ENCODE assay signal across 16 cellular contexts in the genomic region with DNA sequence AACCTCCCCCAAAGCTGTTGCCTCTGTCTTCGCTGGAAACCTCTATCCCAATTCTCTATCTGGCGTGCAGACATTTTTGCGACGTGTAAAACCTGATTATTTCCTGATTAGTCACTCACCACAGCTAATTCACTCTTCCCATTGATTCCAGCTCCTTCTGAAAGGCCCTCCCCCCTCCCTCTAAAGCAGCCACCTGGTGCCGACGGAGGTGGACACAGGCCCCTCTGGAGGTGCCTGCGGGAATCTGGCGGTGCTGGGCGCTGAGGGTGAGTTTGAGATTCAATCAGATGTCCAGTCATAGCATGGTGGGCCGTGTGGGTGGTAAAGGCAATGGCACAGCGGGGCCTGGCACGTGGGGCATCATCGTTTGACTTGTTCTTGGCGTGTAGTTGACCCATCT.
DNase-seq lines count a peak whose midpoint lies in the region; ATAC-seq and TF ChIP-seq lines count a peak whose summit lies in the region.
"Had no signal": no experiment of that assay in that cellular context is flagged by ENCODE, and none has a peak within 500 bp of the region (broad histone marks: within the 10 kb centered on the region; RNA-seq: fewer than 3 reads in every experiment).

No MANE protein-coding gene starts in this region.

- no peak overlapping the region for H3K4me3 Mint-ChIP-seq in natural killer cell
- H3K4me3 Mint-ChIP-seq: activated B cell treated with CpG ODN at 0.5 μM for 24 hours; CD4-positive, alpha-beta memory T cell; naive thymus-derived CD8-positive, alpha-beta T cell had no signal

- no peak overlapping the region for H2BK120ac ChIP-seq in trophoblast cell (ENCODE audit: insufficient read depth, low read length, poor library complexity)

- H3K4me2 ChIP-seq in trophoblast cell (ENCODE audit: low read length): no peak overlapping the region
- H3K4me2 ChIP-seq: hepatocyte had no signal

- no peak overlapping the region for H3K4me3 ChIP-seq in cardiac fibroblast (replicated peaks in 1 of 2; ENCODE audit: low read depth in 2 of 2, low read length in 2 of 2)
- H3K4me3 ChIP-seq in trophoblast cell (ENCODE audit: low read depth, low read length): no peak overlapping the region
- H3K4me3 ChIP-seq: hepatocyte, thyroid gland had no signal

- peak; percentile 20 for DNase-seq in GM04504 (ENCODE audit: low read depth)
- DNase-seq in NCI-H69 (lab: John Stamatoyannopoulos, UW): peak; percentile 45
- peak; percentile 22 to 28 for DNase-seq in cardiac fibroblast (ENCODE audit: low read depth in 2 of 2)
- peak; percentile 75 to 82 for DNase-seq in trophoblast cell
- DNase-seq in natural killer cell: no peak
- no peak for DNase-seq in NCI-H510A treated with DMSO at 0.1 percent for 48 hours (lab: John Stamatoyannopoulos, UW)
- DNase-seq in NCI-H2081 treated with DMSO at 0.1 percent for 48 hours (lab: John Stamatoyannopoulos, UW): no peak
- no peak for DNase-seq in NCI-H1105 treated with DMSO at 0.1 percent for 48 hours (lab: John Stamatoyannopoulos, UW)
- DNase-seq: activated B cell treated with CpG ODN at 0.5 μM for 24 hours; CD4-positive, alpha-beta memory T cell; cerebellar nuclear complex; naive thymus-derived CD8-positive, alpha-beta T cell; NCI-H1092 treated with DMSO at 0.1 percent for 48 hours; stimulated activated CD4-positive, alpha-beta T cell treated with anti-CD3 and anti-CD28 coated beads, Interleukin-1b, Interleukin-23, amount 100 ng/mL, for 48 hours; thyroid gland had no signal

- no peaks in the 10 kb centered on the region for H3K27me3 ChIP-seq in trophoblast cell (ENCODE audit: insufficient read depth, low read length)
- H3K27me3 ChIP-seq: hepatocyte, thyroid gland had no signal

- no peak for ATAC-seq in natural killer cell
- ATAC-seq: naive thymus-derived CD8-positive, alpha-beta T cell had no signal

- no CpG with 5 or more reads among the region's 14 CpGs for WGBS in trophoblast cell (ENCODE audit: extremely low coverage, insufficient coverage, insufficient read length)

- H3K27me3 Mint-ChIP-seq in natural killer cell (ENCODE audit: low read depth in 2 of 2): peaks cover 13 to 19% of the 10 kb centered on the region in 2 donors

- no peak overlapping the region for H3K9ac ChIP-seq in trophoblast cell (ENCODE audit: low read length)

- no peak overlapping the region for H4K12ac ChIP-seq in trophoblast cell (ENCODE audit: low read depth, low read length)

- H3K14ac ChIP-seq in trophoblast cell (ENCODE audit: low read length): no peak overlapping the region

- no peak overlapping the region for H4K91ac ChIP-seq in trophoblast cell (ENCODE audit: low read depth, low read length)

- no peak overlapping the region for H2BK5ac ChIP-seq in trophoblast cell (ENCODE audit: low read depth, low read length, poor library complexity)

- no peak overlapping the region for H3K18ac ChIP-seq in trophoblast cell (ENCODE audit: low read length)

- intact Hi-C loops in natural killer cell (cut with micrococcal nuclease): no loop called here

- H3K4me1 Mint-ChIP-seq in natural killer cell: no peaks in the 10 kb centered on the region
- H3K4me1 Mint-ChIP-seq: activated B cell treated with CpG ODN at 0.5 μM for 24 hours; CD4-positive, alpha-beta memory T cell; naive thymus-derived CD8-positive, alpha-beta T cell had no signal

- H3K9me3 ChIP-seq in trophoblast cell (ENCODE audit: insufficient read depth, low read depth, low read length): no peaks in the 10 kb centered on the region
- H3K9me3 ChIP-seq: thyroid gland had no signal

- H3K9me3 Mint-ChIP-seq in natural killer cell: no peaks in the 10 kb centered on the region
- H3K9me3 Mint-ChIP-seq: activated B cell treated with CpG ODN at 0.5 μM for 24 hours; CD4-positive, alpha-beta memory T cell; naive thymus-derived CD8-positive, alpha-beta T cell had no signal

- H3K27ac Mint-ChIP-seq in natural killer cell: no peak overlapping the region
- H3K27ac Mint-ChIP-seq: activated B cell treated with CpG ODN at 0.5 μM for 24 hours; CD4-positive, alpha-beta memory T cell had no signal

- H2AK5ac ChIP-seq in trophoblast cell (ENCODE audit: low read length): no peak overlapping the region

- no peak overlapping the region for H4K8ac ChIP-seq in trophoblast cell (ENCODE audit: low read depth, low read length)

- H3K23ac ChIP-seq in trophoblast cell (ENCODE audit: low read length): no peak overlapping the region

- no peak overlapping the region for H3K27ac ChIP-seq in trophoblast cell (ENCODE audit: low read depth, low read length)
- H3K27ac ChIP-seq: hepatocyte, thyroid gland had no signal

- H3K4me1 ChIP-seq in trophoblast cell (ENCODE audit: control insufficient read depth in 1 of 2, insufficient read depth in 2 of 2, low read length in 2 of 2): no peaks in the 10 kb centered on the region
- H3K4me1 ChIP-seq: thyroid gland had no signal

- no peak overlapping the region for H2BK12ac ChIP-seq in trophoblast cell (ENCODE audit: low read length)

- H3K4ac ChIP-seq in trophoblast cell (ENCODE audit: low read depth, low read length): no peak overlapping the region

- TF ChIP-seq CTCF in cardiac fibroblast (IDR thresholded peaks at IDR 0.05; ENCODE audit: low read depth, low read length): no peak
- TF ChIP-seq CTCF in natural killer cell (IDR thresholded peaks at IDR 0.05): no peak

- H3K36me3 ChIP-seq in trophoblast cell (ENCODE audit: control insufficient read depth in 1 of 2, insufficient read depth in 2 of 2, low read length in 2 of 2): no peaks in the 10 kb centered on the region
- H3K36me3 ChIP-seq: thyroid gland had no signal

- H3K79me2 ChIP-seq in trophoblast cell (ENCODE audit: control insufficient read depth, insufficient read depth, low read length, poor library complexity): no peaks in the 10 kb centered on the region
- H3K79me2 ChIP-seq: hepatocyte had no signal

- H2AFZ ChIP-seq in trophoblast cell (ENCODE audit: insufficient read depth, low read length, poor library complexity): no peak overlapping the region
- H2AFZ ChIP-seq: hepatocyte had no signal

- H3K36me3 Mint-ChIP-seq in natural killer cell: no peaks in the 10 kb centered on the region
- H3K36me3 Mint-ChIP-seq: CD4-positive, alpha-beta memory T cell; naive thymus-derived CD8-positive, alpha-beta T cell had no signal

- H3K79me1 ChIP-seq in trophoblast cell (ENCODE audit: low read length): no peaks in the 10 kb centered on the region

Comparison
In these comparisons a context has a peak if more than half of its experiments do, and no peak if none do; other contexts are left out.
1. DNase-seq: peak in GM04504 (single experiment), NCI-H69 (single experiment), cardiac fibroblast (2 of 2) and trophoblast cell (2 of 2); none in natural killer cell (single experiment), NCI-H510A treated with DMSO at 0.1 percent for 48 hours (single experiment), NCI-H2081 treated with DMSO at 0.1 percent for 48 hours (single experiment) and NCI-H1105 treated with DMSO at 0.1 percent for 48 hours (single experiment).